In the genomic region with DNA sequence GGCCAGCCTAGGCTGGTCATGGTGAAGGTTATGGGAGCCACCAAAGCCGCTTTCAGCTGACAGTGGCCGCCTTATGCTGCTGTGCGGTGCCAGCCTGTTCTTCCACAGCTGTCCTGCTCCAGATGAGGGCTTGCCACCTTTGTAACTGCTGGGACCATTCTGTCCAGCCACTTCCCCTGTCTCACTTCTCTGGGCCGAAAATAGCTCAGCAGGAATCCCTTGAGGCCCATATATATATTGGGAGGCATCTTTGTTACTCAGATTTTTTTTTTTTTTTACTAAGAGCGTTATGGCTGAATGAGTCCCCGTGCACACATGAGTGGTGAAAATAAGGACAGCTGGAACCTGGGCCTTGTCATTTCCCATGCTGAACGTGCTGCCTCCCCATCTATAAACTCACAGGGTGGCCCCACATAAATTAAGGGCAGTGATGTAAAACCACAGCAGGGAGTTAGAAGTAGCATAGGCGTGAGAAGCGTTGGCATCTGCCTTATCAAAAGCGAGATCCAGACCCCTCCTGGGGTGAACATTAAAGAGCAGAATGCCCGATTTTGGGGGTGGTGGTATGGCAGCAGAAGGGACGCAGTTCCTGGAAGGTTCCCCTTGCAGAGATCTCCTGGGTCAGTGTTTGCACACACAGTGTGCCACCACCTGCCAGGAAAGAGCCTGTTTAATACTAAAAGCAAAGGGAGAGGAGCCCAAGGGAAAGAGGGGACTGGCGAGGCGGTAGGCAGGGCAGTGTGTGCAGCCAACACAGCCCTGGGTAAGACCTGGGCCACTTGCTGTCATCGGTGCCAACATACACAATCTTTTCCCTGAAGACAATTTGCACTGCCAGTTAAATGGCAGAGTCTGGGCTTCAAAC, we compare ENCODE assay signal across 22 cellular contexts. TPM values are rescaled to one million over a fixed set of nuclear protein-coding genes. Genes with fewer than 3 reads are reported as not detected.
DNase-seq lines count a peak whose midpoint lies in the region; ATAC-seq and TF ChIP-seq lines count a peak whose summit lies in the region.
"Had no signal": no experiment of that assay in that cellular context is flagged by ENCODE, and none has a peak within 500 bp of the region (broad histone marks: within the 10 kb centered on the region; RNA-seq: fewer than 3 reads in every experiment).

No MANE protein-coding gene starts in this region.

- H3K4me1 ChIP-seq in HEK293 (ENCODE audit: control insufficient read depth, insufficient read depth, low read length): no peaks in the 10 kb centered on the region
- H3K4me1 ChIP-seq in osteoblast (ENCODE audit: insufficient read depth, low read length): no peaks in the 10 kb centered on the region
- H3K4me1 ChIP-seq in prostate gland (replicated peaks): no peaks in the 10 kb centered on the region
- H3K4me1 ChIP-seq: Caco-2 had no signal

- H3K27me3 ChIP-seq in osteoblast (ENCODE audit: insufficient read depth, low read length) (no peaks in the 10 kb centered on the region), prostate gland (replicated peaks; ENCODE audit: insufficient read depth) (no peaks in the 10 kb centered on the region)

- no peak for TF ChIP-seq CTCF in HEK293 (tag by site-specific recombination; IDR thresholded peaks at IDR 0.05)
- no peak for TF ChIP-seq CTCF in osteoblast (IDR thresholded peaks at IDR 0.05; ENCODE audit: extremely low read depth, low read depth, low read length)
- no peak for TF ChIP-seq CTCF in prostate gland (IDR thresholded peaks at IDR 0.05)

- H3K9me3 ChIP-seq in HEK293 (ENCODE audit: control insufficient read depth, insufficient read depth, low read depth, low read length): no peaks in the 10 kb centered on the region
- H3K9me3 ChIP-seq in osteoblast (ENCODE audit: low read depth, low read length): no peaks in the 10 kb centered on the region
- H3K9me3 ChIP-seq in prostate gland: no peaks in the 10 kb centered on the region
- H3K9me3 ChIP-seq: Caco-2, SK-N-SH had no signal

- no peak for ATAC-seq in HG03521 (IDR thresholded peaks at IDR 0.05; ENCODE audit: unreplicated experiment)

- CTCF ChIA-PET in HEK293 (lab: Yijun Ruan, JAX): interaction anchor here (0.6 to 0.7 kb wide), 2 partner anchors 225 to 870 kb away, joined by 3 read pairs; no protein-coding TSS in a partner anchor

- POLR2A ChIA-PET in HEK293 (lab: Yijun Ruan, JAX): no interaction called here

- WGBS in prostate gland: 78% methylated on average over 15 of the region's 15 CpGs

- peaks cover 0 to 14% of the 10 kb centered on the region in 2 experiments; a peak in 2 of 3 replicates for H3K36me3 ChIP-seq in HEK293 (ENCODE audit: control insufficient read depth in 2 of 2, insufficient read depth in 1 of 2, low read length in 2 of 2)
- H3K36me3 ChIP-seq in osteoblast (ENCODE audit: insufficient read depth, low read length): no peaks in the 10 kb centered on the region
- no peaks in the 10 kb centered on the region for H3K36me3 ChIP-seq in prostate gland

- peak; percentile 14 for DNase-seq in DMS79 (lab: John Stamatoyannopoulos, UW)
- DNase-seq in NCI-H345 treated with DMSO at 0.1 percent for 48 hours (lab: John Stamatoyannopoulos, UW; ENCODE audit: unreplicated experiment): peak; percentile 36
- peak; percentile 68 for DNase-seq in osteoblast (ENCODE audit: insufficient read length, low spot score, missing footprints)
- no peak for DNase-seq in substantia nigra (lab: John Stamatoyannopoulos, UW)
- no peak for DNase-seq in NCI-H1105 treated with DMSO at 0.1 percent for 48 hours (lab: John Stamatoyannopoulos, UW)
- DNase-seq in prostate gland (ENCODE audit: low spot score): no peak
- DNase-seq: Caco-2; CD4-positive, alpha-beta memory T cell; DMS 273 treated with DMSO at 0.1 percent for 48 hours; HFFc6; MM.1S; NCI-H1092 treated with DMSO at 0.1 percent for 48 hours; NCI-H1694; NCI-H2107; NCI-H510A; NCI-H748 treated with DMSO at 0.1 percent for 48 hours; SIG-M5; SK-N-SH had no signal

- no peak overlapping the region for H3K27ac ChIP-seq in HEK293 (ENCODE audit: extremely low read depth, low read depth, low read length)
- H3K27ac ChIP-seq in osteoblast (ENCODE audit: low read depth, low read length): no peak overlapping the region
- H3K27ac ChIP-seq in substantia nigra (ENCODE audit: low read depth, low read length, poor library complexity, severe bottlenecking): no peak overlapping the region
- H3K27ac ChIP-seq in prostate gland: no peak overlapping the region
- H3K27ac ChIP-seq: RWPE1 had no signal

- H2AFZ ChIP-seq in osteoblast (ENCODE audit: low read length): no peak overlapping the region

- no peak overlapping the region for H3K4me3 ChIP-seq in HEK293 (ENCODE audit: low read depth, low read length)
- no peak overlapping the region for H3K4me3 ChIP-seq in osteoblast (ENCODE audit: insufficient read depth, low read length)
- no peak overlapping the region for H3K4me3 ChIP-seq in prostate gland

- intact Hi-C loops in prostate gland (cut with DNase I): no loop called here

- no peak for TF ChIP-seq POLR2A in prostate gland (IDR thresholded peaks at IDR 0.05)

- H3K4me2 ChIP-seq in osteoblast (ENCODE audit: insufficient read depth, low read length): no peak overlapping the region
- H3K4me2 ChIP-seq: SK-N-SH had no signal

- H3K79me2 ChIP-seq in osteoblast (ENCODE audit: insufficient read depth, low read length): no peaks in the 10 kb centered on the region

- no peaks in the 10 kb centered on the region for H4K20me1 ChIP-seq in osteoblast (ENCODE audit: insufficient read depth, low read length)

TF ChIP-seq in HEK293, 187 proteins besides CTCF, POLR2A, EP300 and RAD21 (continues in another document):
- TF ChIP-seq ZNF433 (tag by site-specific recombination; IDR thresholded peaks at IDR 0.05; ENCODE audit: low read depth): no peak
- peak; percentile 48; the same call in 1 of the 2 replicates for TF ChIP-seq ZNF423 (tag by site-specific recombination; IDR thresholded peaks at IDR 0.05)
- TF ChIP-seq, protein P1, sequence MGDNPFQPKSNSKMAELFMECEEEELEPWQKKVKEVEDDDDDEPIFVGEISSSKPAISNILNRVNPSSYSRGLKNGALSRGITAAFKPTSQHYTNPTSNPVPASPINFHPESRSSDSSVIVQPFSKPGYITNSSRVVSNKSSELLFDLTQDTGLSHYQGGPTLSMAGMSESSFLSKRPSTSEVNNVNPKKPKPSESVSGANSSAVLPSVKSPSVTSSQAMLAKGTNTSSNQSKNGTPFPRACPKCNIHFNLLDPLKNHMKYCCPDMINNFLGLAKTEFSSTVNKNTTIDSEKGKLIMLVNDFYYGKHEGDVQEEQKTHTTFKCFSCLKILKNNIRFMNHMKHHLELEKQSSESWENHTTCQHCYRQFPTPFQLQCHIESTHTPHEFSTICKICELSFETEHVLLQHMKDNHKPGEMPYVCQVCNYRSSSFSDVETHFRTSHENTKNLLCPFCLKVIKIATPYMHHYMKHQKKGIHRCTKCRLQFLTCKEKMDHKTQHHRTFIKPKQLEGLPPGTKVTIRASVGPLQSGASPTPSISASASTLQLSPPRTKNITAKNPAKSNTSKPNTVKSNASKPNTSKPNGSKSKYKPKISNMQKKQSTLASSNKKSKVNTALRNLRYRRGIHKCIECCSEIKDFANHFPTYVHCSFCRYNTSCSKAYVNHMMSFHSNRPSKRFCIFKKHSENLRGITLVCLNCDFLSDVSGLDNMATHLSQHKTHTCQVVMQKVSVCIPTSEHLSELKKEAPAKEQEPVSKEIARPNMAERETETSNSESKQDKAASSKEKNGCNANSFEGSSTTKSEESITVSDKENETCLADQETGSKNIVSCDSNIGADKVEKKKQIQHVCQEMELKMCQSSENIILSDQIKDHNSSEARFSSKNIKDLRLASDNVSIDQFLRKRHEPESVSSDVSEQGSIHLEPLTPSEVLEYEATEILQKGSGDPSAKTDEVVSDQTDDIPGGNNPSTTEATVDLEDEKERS (tag by site-specific recombination; IDR thresholded peaks at IDR 0.05): no peak
- TF ChIP-seq, protein P2, sequence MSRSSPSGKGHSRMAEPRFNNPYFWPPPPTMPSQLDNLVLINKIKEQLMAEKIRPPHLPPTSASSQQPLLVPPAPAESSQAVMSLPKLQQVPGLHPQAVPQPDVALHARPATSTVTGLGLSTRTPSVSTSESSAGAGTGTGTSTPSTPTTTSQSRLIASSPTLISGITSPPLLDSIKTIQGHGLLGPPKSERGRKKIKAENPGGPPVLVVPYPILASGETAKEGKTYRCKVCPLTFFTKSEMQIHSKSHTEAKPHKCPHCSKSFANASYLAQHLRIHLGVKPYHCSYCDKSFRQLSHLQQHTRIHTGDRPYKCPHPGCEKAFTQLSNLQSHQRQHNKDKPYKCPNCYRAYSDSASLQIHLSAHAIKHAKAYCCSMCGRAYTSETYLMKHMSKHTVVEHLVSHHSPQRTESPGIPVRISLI (tag by site-specific recombination; IDR thresholded peaks at IDR 0.05): no peak
- no peak for TF ChIP-seq ZNF510 (tag by site-specific recombination; IDR thresholded peaks at IDR 0.05; ENCODE audit: insufficient replicate concordance)
- TF ChIP-seq, protein P3, sequence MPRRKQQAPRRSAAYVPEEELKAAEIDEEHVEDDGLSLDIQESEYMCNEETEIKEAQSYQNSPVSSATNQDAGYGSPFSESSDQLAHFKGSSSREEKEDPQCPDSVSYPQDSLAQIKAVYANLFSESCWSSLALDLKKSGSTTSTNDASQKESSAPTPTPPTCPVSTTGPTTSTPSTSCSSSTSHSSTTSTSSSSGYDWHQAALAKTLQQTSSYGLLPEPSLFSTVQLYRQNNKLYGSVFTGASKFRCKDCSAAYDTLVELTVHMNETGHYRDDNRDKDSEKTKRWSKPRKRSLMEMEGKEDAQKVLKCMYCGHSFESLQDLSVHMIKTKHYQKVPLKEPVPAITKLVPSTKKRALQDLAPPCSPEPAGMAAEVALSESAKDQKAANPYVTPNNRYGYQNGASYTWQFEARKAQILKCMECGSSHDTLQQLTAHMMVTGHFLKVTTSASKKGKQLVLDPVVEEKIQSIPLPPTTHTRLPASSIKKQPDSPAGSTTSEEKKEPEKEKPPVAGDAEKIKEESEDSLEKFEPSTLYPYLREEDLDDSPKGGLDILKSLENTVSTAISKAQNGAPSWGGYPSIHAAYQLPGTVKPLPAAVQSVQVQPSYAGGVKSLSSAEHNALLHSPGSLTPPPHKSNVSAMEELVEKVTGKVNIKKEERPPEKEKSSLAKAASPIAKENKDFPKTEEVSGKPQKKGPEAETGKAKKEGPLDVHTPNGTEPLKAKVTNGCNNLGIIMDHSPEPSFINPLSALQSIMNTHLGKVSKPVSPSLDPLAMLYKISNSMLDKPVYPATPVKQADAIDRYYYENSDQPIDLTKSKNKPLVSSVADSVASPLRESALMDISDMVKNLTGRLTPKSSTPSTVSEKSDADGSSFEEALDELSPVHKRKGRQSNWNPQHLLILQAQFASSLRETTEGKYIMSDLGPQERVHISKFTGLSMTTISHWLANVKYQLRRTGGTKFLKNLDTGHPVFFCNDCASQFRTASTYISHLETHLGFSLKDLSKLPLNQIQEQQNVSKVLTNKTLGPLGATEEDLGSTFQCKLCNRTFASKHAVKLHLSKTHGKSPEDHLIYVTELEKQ (tag by site-specific recombination; IDR thresholded peaks at IDR 0.05; ENCODE audit: borderline replicate concordance): no peak
- TF ChIP-seq GLIS1 (tag by site-specific recombination; IDR thresholded peaks at IDR 0.05): peak; percentile 33
- TF ChIP-seq ZNF341 (tag by site-specific recombination; IDR thresholded peaks at IDR 0.05; ENCODE audit: low read depth): peak; percentile 47

RNA-seq across cellular contexts. Expression of a gene that starts 57.8 kb away (rescaled TPM):
- total RNA-seq in osteoblast (under 0.01 and 0.36 TPM in 2 replicates), prostate gland (10 to 100 TPM; 28.2 to 33.2 TPM)
- total RNA-seq: LHCN-M2 had no signal

Comparison
In these comparisons a context has a peak if more than half of its experiments do, and no peak if none do; other contexts are left out.
1. DNase-seq: peak in DMS79 (single experiment), NCI-H345 treated with DMSO at 0.1 percent for 48 hours (single experiment) and osteoblast (single experiment); none in substantia nigra (0 of 49), NCI-H1105 treated with DMSO at 0.1 percent for 48 hours (single experiment) and prostate gland (single experiment).
2. RNA of a gene that starts 57.8 kb away (total RNA-seq): 28.2 to 33.2 TPM in prostate gland; under 0.01 to 0.36 TPM in osteoblast; every median in the first group is over 10 times any median in the second.